ENCODE assay signal across 14 cellular contexts in the genomic region with DNA sequence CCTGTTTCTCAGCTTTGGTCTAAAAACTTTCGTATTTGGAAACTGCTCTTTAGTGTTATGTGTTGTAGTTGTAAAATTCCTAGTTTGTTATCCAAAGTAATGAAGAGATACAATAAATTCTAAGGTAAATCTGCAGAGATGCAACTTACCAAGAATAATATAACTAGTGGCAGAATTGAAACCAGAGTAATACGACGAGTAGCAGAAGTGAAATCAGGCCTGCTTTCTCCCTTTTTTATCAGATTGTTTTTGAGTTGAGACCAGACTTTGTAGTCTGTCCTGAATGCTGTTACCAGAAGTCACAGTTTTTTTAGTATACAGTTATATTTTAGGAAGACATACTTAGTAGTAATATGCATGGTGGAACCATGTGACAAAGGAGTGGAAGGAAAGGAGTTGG. TPM values are rescaled to one million over a fixed set of nuclear protein-coding genes. Genes with fewer than 3 reads are reported as not detected.
DNase-seq lines count a peak whose midpoint lies in the region; ATAC-seq and TF ChIP-seq lines count a peak whose summit lies in the region.
"Had no signal": no experiment of that assay in that cellular context is flagged by ENCODE, and none has a peak within 500 bp of the region (broad histone marks: within the 10 kb centered on the region; RNA-seq: fewer than 3 reads in every experiment).

No MANE protein-coding gene starts in this region.

- peaks cover 1% of the 10 kb centered on the region for H3K36me3 Mint-ChIP-seq in WTC11
- H3K36me3 Mint-ChIP-seq in activated CD8-positive, alpha-beta memory T cell treated with anti-CD3 and anti-CD28 coated beads, Interleukin-2, amount 10 ng/mL, durations not matched to agents 7 days and 5 days: no peaks in the 10 kb centered on the region

- H3K4me1 ChIP-seq in BLaER1 treated with 17β-estradiol and CSF1 and Interleukin-3, amounts not matched to agents 10 nM and 100 nM: peaks cover 8 to 73% (median 27%) of the 10 kb centered on the region in 10 experiments; a peak in 17 of 20 replicates

- no peaks in the 10 kb centered on the region for H3K27me3 Mint-ChIP-seq in WTC11 (ENCODE audit: low read depth)
- no peaks in the 10 kb centered on the region for H3K27me3 Mint-ChIP-seq in activated CD8-positive, alpha-beta memory T cell treated with anti-CD3 and anti-CD28 coated beads, Interleukin-2, amount 10 ng/mL, durations not matched to agents 7 days and 5 days
- H3K27me3 Mint-ChIP-seq: brain had no signal

- peak overlapping the region; percentile 51 for H3K27ac Mint-ChIP-seq in WTC11
- H3K27ac Mint-ChIP-seq in activated CD8-positive, alpha-beta memory T cell treated with anti-CD3 and anti-CD28 coated beads, Interleukin-2, amount 10 ng/mL, durations not matched to agents 7 days and 5 days: no peak overlapping the region

- H3K4me2 ChIP-seq in BLaER1 treated with 17β-estradiol and CSF1 and Interleukin-3, amounts not matched to agents 10 nM and 100 nM: peak overlapping the region in 7 of 11 experiments; percentile 2 to 78 (median 49); a peak in 12 of 22 replicates

- no peak overlapping the region for H3K4me3 Mint-ChIP-seq in WTC11
- no peak overlapping the region for H3K4me3 Mint-ChIP-seq in activated CD8-positive, alpha-beta memory T cell treated with anti-CD3 and anti-CD28 coated beads, Interleukin-2, amount 10 ng/mL, durations not matched to agents 7 days and 5 days

- POLR2A ChIA-PET in WTC11 (lab: Charles Lee): no interaction called here

- no peaks in the 10 kb centered on the region for H3K9me3 Mint-ChIP-seq in WTC11
- no peaks in the 10 kb centered on the region for H3K9me3 Mint-ChIP-seq in activated CD8-positive, alpha-beta memory T cell treated with anti-CD3 and anti-CD28 coated beads, Interleukin-2, amount 10 ng/mL, durations not matched to agents 7 days and 5 days (ENCODE audit: low read depth)
- H3K9me3 Mint-ChIP-seq: brain had no signal

- no peaks in the 10 kb centered on the region for H3K27me3 ChIP-seq in BLaER1 treated with 17β-estradiol and CSF1 and Interleukin-3, amounts not matched to agents 10 nM and 100 nM

- no peak overlapping the region for H3K9ac ChIP-seq in BLaER1 treated with 17β-estradiol and CSF1 and Interleukin-3, amounts not matched to agents 10 nM and 100 nM

- peaks cover under 1 to 11% (median 3%) of the 10 kb centered on the region in 11 experiments; a peak in 15 of 22 replicates for H3K36me3 ChIP-seq in BLaER1 treated with 17β-estradiol and CSF1 and Interleukin-3, amounts not matched to agents 10 nM and 100 nM
- H3K36me3 ChIP-seq: prostate gland had no signal

- DNase-seq in WTC11 (ENCODE audit: low spot score) (no peak), AML-193 (lab: John Stamatoyannopoulos, UW) (no peak)
- DNase-seq in activated CD8-positive, alpha-beta memory T cell treated with anti-CD3 and anti-CD28 coated beads, Interleukin-2, amount 10 ng/mL, durations not matched to agents 7 days and 5 days: no peak
- DNase-seq: activated CD4-positive, alpha-beta T cell treated with anti-CD3 and anti-CD28 coated beads for 4 hours; DMS79 treated with DMSO at 0.1 percent for 48 hours; effector CD8-positive, alpha-beta T cell; stimulated activated CD8-positive, alpha-beta memory T cell treated with anti-CD3 and anti-CD28 coated beads, Interleukin-4, amount 100 ng/mL, for 48 hours had no signal

- H3K4me3 ChIP-seq in BLaER1 treated with 17β-estradiol and CSF1 and Interleukin-3, amounts not matched to agents 10 nM and 100 nM: no peak overlapping the region
- H3K4me3 ChIP-seq: prostate gland had no signal

- H3K27ac ChIP-seq in BLaER1 treated with 17β-estradiol and CSF1 and Interleukin-3, amounts not matched to agents 10 nM and 100 nM: 0 out of 22 replicates have a peak overlapping the region, but pooled peaks of 1 of the 11 experiments have one; percentile 4
- H3K27ac ChIP-seq: prostate gland had no signal

- peaks cover 72% of the 10 kb centered on the region for H3K4me1 Mint-ChIP-seq in WTC11
- peaks cover 49% of the 10 kb centered on the region for H3K4me1 Mint-ChIP-seq in activated CD8-positive, alpha-beta memory T cell treated with anti-CD3 and anti-CD28 coated beads, Interleukin-2, amount 10 ng/mL, durations not matched to agents 7 days and 5 days

- H4K20me1 ChIP-seq in BLaER1 treated with 17β-estradiol and CSF1 and Interleukin-3, amounts not matched to agents 10 nM and 100 nM: peaks cover 100% of the 10 kb centered on the region in 11 experiments

- no peak for TF ChIP-seq CTCF in WTC11 (IDR thresholded peaks at IDR 0.05)

- ATAC-seq in GM19043 (IDR thresholded peaks at IDR 0.05; ENCODE audit: low read depth, unreplicated experiment) (peak; percentile 39), HG02938 (IDR thresholded peaks at IDR 0.05; ENCODE audit: unreplicated experiment) (peak; percentile 66), WTC11 (no peak), HG03139 (IDR thresholded peaks at IDR 0.05; ENCODE audit: unreplicated experiment) (no peak), HG03045 (IDR thresholded peaks at IDR 0.05; ENCODE audit: unreplicated experiment) (no peak)
- ATAC-seq in activated CD8-positive, alpha-beta memory T cell treated with anti-CD3 and anti-CD28 coated beads, Interleukin-2, amount 10 ng/mL, durations not matched to agents 7 days and 5 days: no peak

- CTCF ChIA-PET in WTC11 (lab: Charles Lee): no interaction called here
- CTCF ChIA-PET in activated CD8-positive, alpha-beta memory T cell treated with anti-CD3 and anti-CD28 coated beads, Interleukin-2, amount 10 ng/mL, durations not matched to agents 7 days and 5 days (lab: Charles Lee): no interaction called here

- no peaks in the 10 kb centered on the region; a peak in 1 of 22 replicates for H3K9me3 ChIP-seq in BLaER1 treated with 17β-estradiol and CSF1 and Interleukin-3, amounts not matched to agents 10 nM and 100 nM (replicated peaks in 1 of 11)
- H3K9me3 ChIP-seq: prostate gland had no signal

TF ChIP-seq in WTC11, 78 proteins besides CTCF, POLR2A, EP300 and RAD21:
- TF ChIP-seq, protein P1, sequence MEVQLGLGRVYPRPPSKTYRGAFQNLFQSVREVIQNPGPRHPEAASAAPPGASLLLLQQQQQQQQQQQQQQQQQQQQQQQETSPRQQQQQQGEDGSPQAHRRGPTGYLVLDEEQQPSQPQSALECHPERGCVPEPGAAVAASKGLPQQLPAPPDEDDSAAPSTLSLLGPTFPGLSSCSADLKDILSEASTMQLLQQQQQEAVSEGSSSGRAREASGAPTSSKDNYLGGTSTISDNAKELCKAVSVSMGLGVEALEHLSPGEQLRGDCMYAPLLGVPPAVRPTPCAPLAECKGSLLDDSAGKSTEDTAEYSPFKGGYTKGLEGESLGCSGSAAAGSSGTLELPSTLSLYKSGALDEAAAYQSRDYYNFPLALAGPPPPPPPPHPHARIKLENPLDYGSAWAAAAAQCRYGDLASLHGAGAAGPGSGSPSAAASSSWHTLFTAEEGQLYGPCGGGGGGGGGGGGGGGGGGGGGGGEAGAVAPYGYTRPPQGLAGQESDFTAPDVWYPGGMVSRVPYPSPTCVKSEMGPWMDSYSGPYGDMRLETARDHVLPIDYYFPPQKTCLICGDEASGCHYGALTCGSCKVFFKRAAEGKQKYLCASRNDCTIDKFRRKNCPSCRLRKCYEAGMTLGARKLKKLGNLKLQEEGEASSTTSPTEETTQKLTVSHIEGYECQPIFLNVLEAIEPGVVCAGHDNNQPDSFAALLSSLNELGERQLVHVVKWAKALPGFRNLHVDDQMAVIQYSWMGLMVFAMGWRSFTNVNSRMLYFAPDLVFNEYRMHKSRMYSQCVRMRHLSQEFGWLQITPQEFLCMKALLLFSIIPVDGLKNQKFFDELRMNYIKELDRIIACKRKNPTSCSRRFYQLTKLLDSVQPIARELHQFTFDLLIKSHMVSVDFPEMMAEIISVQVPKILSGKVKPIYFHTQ (CRISPR knock-in tag; IDR thresholded peaks at IDR 0.05): no peak
- no peak for TF ChIP-seq HMGXB4 (CRISPR knock-in tag; IDR thresholded peaks at IDR 0.05)
- no peak for TF ChIP-seq ZNF138 (CRISPR knock-in tag; conservative IDR thresholded peaks at IDR 0.05)
- no peak for TF ChIP-seq NFE2L1 (CRISPR knock-in tag; IDR thresholded peaks at IDR 0.05)
- TF ChIP-seq JAZF1 (CRISPR knock-in tag; IDR thresholded peaks at IDR 0.05): no peak

RNA-seq across cellular contexts. Expression of gene PAPOLA, which starts 12.5 kb away (rescaled TPM):
- 184 to 210 TPM (median 193 TPM) in 3 replicates for total RNA-seq in WTC11 (2021)
- total RNA-seq in activated CD8-positive, alpha-beta memory T cell treated with anti-CD3 and anti-CD28 coated beads, Interleukin-2, amount 10 ng/mL, durations not matched to agents 7 days and 5 days: 100 to 1,000 TPM; 156 to 189 TPM

Comparison
In these comparisons a context has a peak if more than half of its experiments do, and no peak if none do; other contexts are left out.
1. ATAC-seq: peak in GM19043 (single experiment) and HG02938 (single experiment); none in WTC11 (single experiment), HG03139 (single experiment), activated CD8-positive, alpha-beta memory T cell treated with anti-CD3 and anti-CD28 coated beads, Interleukin-2, amount 10 ng/mL, durations not matched to agents 7 days and 5 days (single experiment) and HG03045 (single experiment).